ENCODE assay signal across 20 cellular contexts in genomic region chr12:104576178-104576778, GRCh38.
DNase-seq lines count a peak whose midpoint lies in the region; ATAC-seq and TF ChIP-seq lines count a peak whose summit lies in the region.
"Had no signal": no experiment of that assay in that cellular context is flagged by ENCODE, and none has a peak within 500 bp of the region (broad histone marks: within the 10 kb centered on the region; RNA-seq: fewer than 3 reads in every experiment).

No MANE protein-coding gene starts in this region.

- peaks cover 0 to 20% (median 11%) of the 10 kb centered on the region in 11 experiments; a peak in 11 of 22 replicates for H3K36me3 ChIP-seq in BLaER1 treated with 17β-estradiol and CSF1 and Interleukin-3, amounts not matched to agents 10 nM and 100 nM
- H3K36me3 ChIP-seq in OCI-LY7 (ENCODE audit: insufficient read depth, low read length) = no peaks in the 10 kb centered on the region
- H3K36me3 ChIP-seq in osteoblast (ENCODE audit: insufficient read depth, low read length) = no peaks in the 10 kb centered on the region
- H3K36me3 ChIP-seq: BE2C, MG63 had no signal

- H3K9me2 ChIP-seq in OCI-LY7 (ENCODE audit: insufficient read depth, low read length) = no peaks in the 10 kb centered on the region

- no peaks in the 10 kb centered on the region for H3K27me3 Mint-ChIP-seq in CD4-positive, alpha-beta T cell
- H3K27me3 Mint-ChIP-seq in osteocyte (ENCODE audit: unreplicated experiment) = no peaks in the 10 kb centered on the region
- no peaks in the 10 kb centered on the region for H3K27me3 Mint-ChIP-seq in activated CD4-positive, alpha-beta T cell treated with anti-CD3 and anti-CD28 coated beads for 36 hours
- H3K27me3 Mint-ChIP-seq: CD8-positive, alpha-beta memory T cell had no signal

- POLR2A ChIA-PET in CD4-positive, alpha-beta T cell (lab: Charles Lee) = no interaction called here
- POLR2A ChIA-PET in OCI-LY7 (lab: Charles Lee) = interaction anchor here (0.7 to 1.5 kb wide), 2 partner anchors 34 to 103 kb away, joined by 3 to 5 read pairs; no protein-coding TSS in a partner anchor
- POLR2A ChIA-PET in activated CD4-positive, alpha-beta T cell treated with anti-CD3 and anti-CD28 coated beads for 36 hours (lab: Charles Lee) = interaction anchor here (0.6 kb wide), 1 partner anchor 104 kb away, joined by 5 read pairs; no protein-coding TSS in a partner anchor

- no peak for ATAC-seq in CD4-positive, alpha-beta T cell (ENCODE audit: poor library complexity)
- no peak for ATAC-seq in activated CD4-positive, alpha-beta T cell treated with anti-CD3 and anti-CD28 coated beads for 36 hours
- ATAC-seq in HG03469 (IDR thresholded peaks at IDR 0.05; ENCODE audit: unreplicated experiment) = no peak
- ATAC-seq: Panc1 had no signal

- no peak overlapping the region for H3K9ac ChIP-seq in BLaER1 treated with 17β-estradiol and CSF1 and Interleukin-3, amounts not matched to agents 10 nM and 100 nM

- BruUV-seq in OCI-LY7 (replicated peaks; lab: Mats Ljungman, UMichigan) = no TSS peak

- DNase-seq in CD4-positive, alpha-beta T cell = no peak
- DNase-seq in OCI-LY7 (ENCODE audit: low spot score) = no peak
- DNase-seq in osteoblast (ENCODE audit: insufficient read length, low spot score, missing footprints) = no peak
- no peak for DNase-seq in osteocyte (ENCODE audit: extremely low spot score, unreplicated experiment)
- DNase-seq in activated CD4-positive, alpha-beta T cell treated with anti-CD3 and anti-CD28 coated beads for 36 hours = no peak
- DNase-seq: BE2C; CD8-positive, alpha-beta memory T cell; DMS 273 treated with DMSO at 0.1 percent for 48 hours; DMS79 treated with DMSO at 0.1 percent for 48 hours; HCEC 1CT; MG63; NCI-H146; NCI-H1930; NCI-H446 treated with DMSO at 0.1 percent for 48 hours; NCI-H526 had no signal

- H2AFZ ChIP-seq in OCI-LY7 (ENCODE audit: low read length) (no peak overlapping the region), osteoblast (ENCODE audit: low read length) (no peak overlapping the region)

- no peak overlapping the region for H3K4me3 ChIP-seq in BLaER1 treated with 17β-estradiol and CSF1 and Interleukin-3, amounts not matched to agents 10 nM and 100 nM
- H3K4me3 ChIP-seq in OCI-LY7 (ENCODE audit: low read depth, low read length, poor library complexity, severe bottlenecking) = no peak overlapping the region
- no peak overlapping the region for H3K4me3 ChIP-seq in osteoblast (ENCODE audit: insufficient read depth, low read length)
- H3K4me3 ChIP-seq: MG63 had no signal

- H3K27ac Mint-ChIP-seq in CD4-positive, alpha-beta T cell = peak overlapping the region; percentile 62
- H3K27ac Mint-ChIP-seq in osteocyte (ENCODE audit: unreplicated experiment) = no peak overlapping the region
- no peak overlapping the region for H3K27ac Mint-ChIP-seq in activated CD4-positive, alpha-beta T cell treated with anti-CD3 and anti-CD28 coated beads for 36 hours

- H3K9me3 ChIP-seq in BLaER1 treated with 17β-estradiol and CSF1 and Interleukin-3, amounts not matched to agents 10 nM and 100 nM (replicated peaks in 1 of 11) = peaks cover 0 to 6% (median 5%) of the 10 kb centered on the region in 11 experiments; a peak in 9 of 22 replicates
- no peaks in the 10 kb centered on the region for H3K9me3 ChIP-seq in CD4-positive, alpha-beta T cell (ENCODE audit: control insufficient read depth, low read length)
- no peaks in the 10 kb centered on the region for H3K9me3 ChIP-seq in OCI-LY7 (ENCODE audit: low read length)
- H3K9me3 ChIP-seq in osteoblast (ENCODE audit: low read depth, low read length) = no peaks in the 10 kb centered on the region
- H3K9me3 ChIP-seq: BE2C, MG63 had no signal

- H4K20me1 ChIP-seq in BLaER1 treated with 17β-estradiol and CSF1 and Interleukin-3, amounts not matched to agents 10 nM and 100 nM = peaks cover 10 to 65% (median 59%) of the 10 kb centered on the region in 11 experiments; a peak in 20 of 22 replicates
- H4K20me1 ChIP-seq in OCI-LY7 (ENCODE audit: insufficient read depth, low read length) = no peaks in the 10 kb centered on the region
- peaks cover 4% of the 10 kb centered on the region for H4K20me1 ChIP-seq in osteoblast (ENCODE audit: insufficient read depth, low read length)

- peak overlapping the region; percentile 48 to 77 (median 66); a peak in 21 of 22 replicates for H3K4me2 ChIP-seq in BLaER1 treated with 17β-estradiol and CSF1 and Interleukin-3, amounts not matched to agents 10 nM and 100 nM
- peak overlapping the region; percentile 52 for H3K4me2 ChIP-seq in OCI-LY7 (ENCODE audit: low read length)
- H3K4me2 ChIP-seq in osteoblast (ENCODE audit: insufficient read depth, low read length) = no peak overlapping the region

- peaks cover 60% of the 10 kb centered on the region for H3K79me2 ChIP-seq in OCI-LY7 (ENCODE audit: insufficient read depth, low read depth, low read length)
- peaks cover 38% of the 10 kb centered on the region for H3K79me2 ChIP-seq in osteoblast (ENCODE audit: insufficient read depth, low read length)

- intact Hi-C loops in CD4-positive, alpha-beta T cell (cut with DNase I, micrococcal nuclease) = no loop called here
- intact Hi-C loops in OCI-LY7 (cut with micrococcal nuclease; ENCODE audit: unreplicated experiment) = loop anchor here (10.0 kb wide), 1 partner anchor 191 kb away; no protein-coding TSS in a partner anchor
- intact Hi-C loops in activated CD4-positive, alpha-beta T cell treated with anti-CD3 and anti-CD28 coated beads for 36 hours (cut with DNase I, micrococcal nuclease) = no loop called here

- no peak overlapping the region for H3K4me3 Mint-ChIP-seq in CD4-positive, alpha-beta T cell
- H3K4me3 Mint-ChIP-seq in osteocyte (ENCODE audit: unreplicated experiment) = no peak overlapping the region
- no peak overlapping the region for H3K4me3 Mint-ChIP-seq in activated CD4-positive, alpha-beta T cell treated with anti-CD3 and anti-CD28 coated beads for 36 hours

- H3K4me1 ChIP-seq in BLaER1 treated with 17β-estradiol and CSF1 and Interleukin-3, amounts not matched to agents 10 nM and 100 nM = peaks cover 68 to 77% (median 70%) of the 10 kb centered on the region in 10 experiments
- H3K4me1 ChIP-seq in OCI-LY7 (ENCODE audit: insufficient read depth, low read length, poor library complexity, severe bottlenecking) (peaks cover 76% of the 10 kb centered on the region), osteoblast (ENCODE audit: insufficient read depth, low read length) (peaks cover 48% of the 10 kb centered on the region)

- peaks cover 11% of the 10 kb centered on the region for H3K36me3 Mint-ChIP-seq in CD4-positive, alpha-beta T cell (ENCODE audit: low read depth)
- H3K36me3 Mint-ChIP-seq in osteocyte (ENCODE audit: unreplicated experiment) = peaks cover 3% of the 10 kb centered on the region
- peaks cover 10% of the 10 kb centered on the region for H3K36me3 Mint-ChIP-seq in activated CD4-positive, alpha-beta T cell treated with anti-CD3 and anti-CD28 coated beads for 36 hours (ENCODE audit: low read depth)

- no peaks in the 10 kb centered on the region for H3K9me3 Mint-ChIP-seq in CD4-positive, alpha-beta T cell
- H3K9me3 Mint-ChIP-seq in osteocyte (ENCODE audit: unreplicated experiment) = no peaks in the 10 kb centered on the region
- H3K9me3 Mint-ChIP-seq in activated CD4-positive, alpha-beta T cell treated with anti-CD3 and anti-CD28 coated beads for 36 hours (ENCODE audit: low read depth) = no peaks in the 10 kb centered on the region
- H3K9me3 Mint-ChIP-seq: CD8-positive, alpha-beta memory T cell had no signal

- TF ChIP-seq CTCF in CD4-positive, alpha-beta T cell (IDR thresholded peaks at IDR 0.05) = no peak
- TF ChIP-seq CTCF in OCI-LY7 (conservative IDR thresholded peaks at IDR 0.05; ENCODE audit: low read length) = no peak
- no peak for TF ChIP-seq CTCF in osteoblast (IDR thresholded peaks at IDR 0.05; ENCODE audit: extremely low read depth, low read depth, low read length)
- no peak for TF ChIP-seq CTCF in osteocyte (IDR thresholded peaks at IDR 0.05)

- CTCF ChIA-PET in CD4-positive, alpha-beta T cell (lab: Charles Lee) = no interaction called here
- CTCF ChIA-PET in OCI-LY7 (lab: Charles Lee; ENCODE audit: unreplicated experiment) = no interaction called here
- CTCF ChIA-PET in activated CD4-positive, alpha-beta T cell treated with anti-CD3 and anti-CD28 coated beads for 36 hours (lab: Charles Lee) = no interaction called here

- H3K27me3 ChIP-seq in BLaER1 treated with 17β-estradiol and CSF1 and Interleukin-3, amounts not matched to agents 10 nM and 100 nM = no peaks in the 10 kb centered on the region
- no peaks in the 10 kb centered on the region for H3K27me3 ChIP-seq in CD4-positive, alpha-beta T cell (ENCODE audit: control insufficient read depth, insufficient read depth, low read length)
- H3K27me3 ChIP-seq in osteoblast (ENCODE audit: insufficient read depth, low read length) = no peaks in the 10 kb centered on the region
- H3K27me3 ChIP-seq: BE2C, MG63 had no signal

- peaks cover 68% of the 10 kb centered on the region for H3K4me1 Mint-ChIP-seq in CD4-positive, alpha-beta T cell (ENCODE audit: low read depth)
- H3K4me1 Mint-ChIP-seq in osteocyte (ENCODE audit: unreplicated experiment) = peaks cover 17% of the 10 kb centered on the region
- H3K4me1 Mint-ChIP-seq in activated CD4-positive, alpha-beta T cell treated with anti-CD3 and anti-CD28 coated beads for 36 hours = peaks cover 56% of the 10 kb centered on the region

- H3K27ac ChIP-seq in BLaER1 treated with 17β-estradiol and CSF1 and Interleukin-3, amounts not matched to agents 10 nM and 100 nM = peak overlapping the region in 6 of 11 experiments; percentile 10 to 59 (median 38); a peak in 11 of 22 replicates
- no peak overlapping the region for H3K27ac ChIP-seq in CD4-positive, alpha-beta T cell (ENCODE audit: low read depth, low read length)
- H3K27ac ChIP-seq in OCI-LY7 (ENCODE audit: low read depth, low read length, poor library complexity, severe bottlenecking) (peak overlapping the region; percentile 64), osteoblast (ENCODE audit: low read depth, low read length) (peak overlapping the region; percentile 90)
- H3K27ac ChIP-seq: HL-60, RWPE1 had no signal
